In the genomic region with DNA sequence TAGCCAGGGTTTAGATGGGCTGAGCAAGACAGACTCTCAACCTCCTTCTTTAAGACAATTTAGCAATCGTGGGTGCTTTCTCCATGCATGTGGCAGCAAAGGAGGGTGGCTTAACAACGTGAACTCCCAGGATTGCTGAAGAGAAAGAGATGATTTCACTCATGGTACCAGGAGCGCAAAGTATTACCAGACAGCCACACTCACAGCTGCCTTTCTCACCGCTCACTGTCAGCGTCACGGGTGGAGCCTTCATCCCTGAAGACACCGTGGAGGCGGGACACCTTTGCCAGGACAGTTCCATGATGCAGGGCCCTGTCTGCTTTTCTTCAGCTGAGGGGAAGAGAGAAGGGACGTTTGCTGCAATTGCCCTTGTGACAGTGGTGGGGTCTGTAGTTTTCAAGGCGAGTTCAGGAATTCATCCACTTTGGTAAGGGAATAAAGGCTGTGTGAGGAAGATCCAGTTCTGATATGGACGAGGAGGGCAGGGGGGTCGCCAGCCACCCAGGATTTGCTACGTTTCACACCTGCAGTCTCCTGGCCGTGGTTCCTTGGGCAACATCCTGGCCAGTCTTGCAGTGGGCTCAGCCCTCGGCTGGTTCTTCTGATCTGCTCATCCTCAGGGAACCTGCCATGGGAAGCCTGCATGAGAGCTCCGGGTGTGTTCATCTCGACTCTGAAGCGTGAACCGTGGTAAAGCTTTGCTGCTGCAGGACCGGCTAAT, we compare ENCODE assay signal across 17 cellular contexts.
DNase-seq lines count a peak whose midpoint lies in the region; ATAC-seq and TF ChIP-seq lines count a peak whose summit lies in the region.
"Had no signal": no experiment of that assay in that cellular context is flagged by ENCODE, and none has a peak within 500 bp of the region (broad histone marks: within the 10 kb centered on the region; RNA-seq: fewer than 3 reads in every experiment).

No MANE protein-coding gene starts in this region.

- H3K9me3 Mint-ChIP-seq in activated naive CD8-positive, alpha-beta T cell treated with anti-CD3 and anti-CD28 coated beads, Interleukin-2, amount 10 ng/mL, durations not matched to agents 7 days and 5 days, result no peaks in the 10 kb centered on the region
- H3K9me3 Mint-ChIP-seq in activated naive CD8-positive, alpha-beta T cell treated with anti-CD3 and anti-CD28 coated beads, Interleukin-2, amount 50 U/mL, for 24 hours, result no peaks in the 10 kb centered on the region
- H3K9me3 Mint-ChIP-seq: activated CD4-positive, alpha-beta T cell treated with anti-CD3 and anti-CD28 coated beads, Interleukin-2, amount 10 ng/mL, durations not matched to agents 24 days and 14 days had no signal

- H3K36me3 Mint-ChIP-seq in activated naive CD8-positive, alpha-beta T cell treated with anti-CD3 and anti-CD28 coated beads, Interleukin-2, amount 10 ng/mL, durations not matched to agents 7 days and 5 days, result peaks cover 4% of the 10 kb centered on the region
- no peaks in the 10 kb centered on the region for H3K36me3 Mint-ChIP-seq in activated naive CD8-positive, alpha-beta T cell treated with anti-CD3 and anti-CD28 coated beads, Interleukin-2, amount 50 U/mL, for 24 hours (ENCODE audit: low read depth)
- peaks cover 2% of the 10 kb centered on the region for H3K36me3 Mint-ChIP-seq in T-helper 17 cell (ENCODE audit: low read depth)

- H3K4me3 Mint-ChIP-seq in activated naive CD8-positive, alpha-beta T cell treated with anti-CD3 and anti-CD28 coated beads, Interleukin-2, amount 10 ng/mL, durations not matched to agents 7 days and 5 days, result no peak overlapping the region
- H3K4me3 Mint-ChIP-seq in activated naive CD8-positive, alpha-beta T cell treated with anti-CD3 and anti-CD28 coated beads, Interleukin-2, amount 50 U/mL, for 24 hours, result no peak overlapping the region
- no peak overlapping the region for H3K4me3 Mint-ChIP-seq in T-helper 17 cell
- H3K4me3 Mint-ChIP-seq: activated CD4-positive, alpha-beta T cell treated with anti-CD3 and anti-CD28 coated beads, Interleukin-2, amount 10 ng/mL, durations not matched to agents 24 days and 14 days; GM23338 had no signal

- H3K27ac Mint-ChIP-seq in activated naive CD8-positive, alpha-beta T cell treated with anti-CD3 and anti-CD28 coated beads, Interleukin-2, amount 10 ng/mL, durations not matched to agents 7 days and 5 days, result peak overlapping the region; percentile 58
- no peak overlapping the region for H3K27ac Mint-ChIP-seq in activated naive CD8-positive, alpha-beta T cell treated with anti-CD3 and anti-CD28 coated beads, Interleukin-2, amount 50 U/mL, for 24 hours
- H3K27ac Mint-ChIP-seq in T-helper 17 cell, result peak overlapping the region; percentile 41
- H3K27ac Mint-ChIP-seq: activated CD4-positive, alpha-beta T cell treated with anti-CD3 and anti-CD28 coated beads, Interleukin-2, amount 10 ng/mL, durations not matched to agents 24 days and 14 days; GM23338; progenitor cell of endocrine pancreas had no signal

- H3K27me3 ChIP-seq in lower lobe of right lung (ENCODE audit: low read depth) (no peaks in the 10 kb centered on the region), upper lobe of left lung (no peaks in the 10 kb centered on the region)
- H3K27me3 ChIP-seq: brain microvascular endothelial cell, suprapubic skin had no signal

- no peaks in the 10 kb centered on the region for H3K27me3 Mint-ChIP-seq in activated naive CD8-positive, alpha-beta T cell treated with anti-CD3 and anti-CD28 coated beads, Interleukin-2, amount 10 ng/mL, durations not matched to agents 7 days and 5 days
- peaks cover 6% of the 10 kb centered on the region for H3K27me3 Mint-ChIP-seq in activated naive CD8-positive, alpha-beta T cell treated with anti-CD3 and anti-CD28 coated beads, Interleukin-2, amount 50 U/mL, for 24 hours
- no peaks in the 10 kb centered on the region for H3K27me3 Mint-ChIP-seq in T-helper 17 cell
- H3K27me3 Mint-ChIP-seq: activated CD4-positive, alpha-beta T cell treated with anti-CD3 and anti-CD28 coated beads, Interleukin-2, amount 10 ng/mL, durations not matched to agents 24 days and 14 days had no signal

- peaks cover 22% of the 10 kb centered on the region for H3K4me1 ChIP-seq in lower lobe of right lung
- peaks cover 0 to 21% (median 18%) of the 10 kb centered on the region in 4 donors for H3K4me1 ChIP-seq in upper lobe of left lung

- H3K27ac ChIP-seq in lower lobe of right lung, result no peak overlapping the region
- H3K27ac ChIP-seq in upper lobe of left lung, result peak overlapping the region in 3 of 4 donors; percentile 19 to 54 (median 27)
- H3K27ac ChIP-seq: brain microvascular endothelial cell, suprapubic skin had no signal

- no peak for TF ChIP-seq POLR2A in upper lobe of left lung (IDR thresholded peaks at IDR 0.05)

- H3K36me3 ChIP-seq in lower lobe of right lung (no peaks in the 10 kb centered on the region), upper lobe of left lung (no peaks in the 10 kb centered on the region)
- H3K36me3 ChIP-seq: brain microvascular endothelial cell, suprapubic skin had no signal

- H3K4me1 Mint-ChIP-seq in activated naive CD8-positive, alpha-beta T cell treated with anti-CD3 and anti-CD28 coated beads, Interleukin-2, amount 10 ng/mL, durations not matched to agents 7 days and 5 days, result peaks cover 31% of the 10 kb centered on the region
- H3K4me1 Mint-ChIP-seq in activated naive CD8-positive, alpha-beta T cell treated with anti-CD3 and anti-CD28 coated beads, Interleukin-2, amount 50 U/mL, for 24 hours, result peaks cover 36% of the 10 kb centered on the region
- peaks cover 29% of the 10 kb centered on the region for H3K4me1 Mint-ChIP-seq in T-helper 17 cell

- ATAC-seq in activated naive CD8-positive, alpha-beta T cell treated with anti-CD3 and anti-CD28 coated beads, Interleukin-2, amount 10 ng/mL, durations not matched to agents 7 days and 5 days (ENCODE audit: low read depth), result no peak
- ATAC-seq in activated naive CD8-positive, alpha-beta T cell treated with anti-CD3 and anti-CD28 coated beads, Interleukin-2, amount 50 U/mL, for 24 hours, result no peak
- ATAC-seq in T-helper 17 cell, result no peak
- ATAC-seq in lower lobe of right lung, result no peak
- ATAC-seq in upper lobe of left lung (ENCODE audit: low FRiP score in 2 of 2), result no peak
- ATAC-seq: GM23338 had no signal

- H3K4me3 ChIP-seq in lower lobe of right lung (no peak overlapping the region), upper lobe of left lung (no peak overlapping the region)
- H3K4me3 ChIP-seq: GM23338, suprapubic skin had no signal

- DNase-seq in activated naive CD8-positive, alpha-beta T cell treated with anti-CD3 and anti-CD28 coated beads, Interleukin-2, amount 10 ng/mL, durations not matched to agents 7 days and 5 days, result no peak
- no peak for DNase-seq in activated naive CD8-positive, alpha-beta T cell treated with anti-CD3 and anti-CD28 coated beads, Interleukin-2, amount 50 U/mL, for 24 hours
- DNase-seq in T-helper 17 cell (no peak), lower lobe of right lung (peak; percentile 24), upper lobe of left lung (no peak), NCI-H2029 treated with DMSO at 0.1 percent for 48 hours (lab: John Stamatoyannopoulos, UW) (no peak), NCI-H82 (lab: John Stamatoyannopoulos, UW) (no peak), NCI-H345 treated with DMSO at 0.1 percent for 48 hours (lab: John Stamatoyannopoulos, UW; ENCODE audit: unreplicated experiment) (no peak)
- DNase-seq: activated CD4-positive, alpha-beta T cell treated with anti-CD3 and anti-CD28 coated beads, Interleukin-2, amount 10 ng/mL, durations not matched to agents 24 days and 14 days; activated effector memory CD4-positive, alpha-beta T cell treated with anti-CD3 and anti-CD28 coated beads, Interleukin-2, amount 50 U/mL, for 16 hours; midbrain; NCI-H1417 treated with DMSO at 0.1 percent for 48 hours; NCI-H526 had no signal

- no peak for TF ChIP-seq EP300 in upper lobe of left lung (IDR thresholded peaks at IDR 0.05)

- intact Hi-C loops in lower lobe of right lung (cut with DNase I), result no loop called here

- no peaks in the 10 kb centered on the region for H3K9me3 ChIP-seq in T-helper 17 cell (ENCODE audit: control insufficient read depth, low read length, poor library complexity, severe bottlenecking)
- no peaks in the 10 kb centered on the region for H3K9me3 ChIP-seq in lower lobe of right lung
- peaks cover 0 to 9% (median 2%) of the 10 kb centered on the region in 4 donors for H3K9me3 ChIP-seq in upper lobe of left lung
- H3K9me3 ChIP-seq: suprapubic skin had no signal

- WGBS in upper lobe of left lung, 2 donors, result 74 to 84% methylated on average over 12 to 20 of the region's 20 CpGs

- POLR2A ChIA-PET in activated naive CD8-positive, alpha-beta T cell treated with anti-CD3 and anti-CD28 coated beads, Interleukin-2, amount 10 ng/mL, durations not matched to agents 7 days and 5 days (lab: Charles Lee), result no interaction called here

- TF ChIP-seq CTCF in lower lobe of right lung (IDR thresholded peaks at IDR 0.05), result no peak
- no peak for TF ChIP-seq CTCF in upper lobe of left lung (IDR thresholded peaks at IDR 0.05)
